Comparison of ENCODE assay signal across 11 cellular contexts in genomic region chr7:134996097-134996550, GRCh38. TPM values are rescaled to one million over a fixed set of nuclear protein-coding genes. Genes with fewer than 3 reads are reported as not detected.
DNase-seq lines count a peak whose midpoint lies in the region; ATAC-seq and TF ChIP-seq lines count a peak whose summit lies in the region.
"Had no signal": no experiment of that assay in that cellular context is flagged by ENCODE, and none has a peak within 500 bp of the region (broad histone marks: within the 10 kb centered on the region; RNA-seq: fewer than 3 reads in every experiment).

No MANE protein-coding gene starts in this region.

- TF ChIP-seq CTCF in BE2C (IDR thresholded peaks at IDR 0.05; ENCODE audit: low read depth, low read length) (no peak), colonic mucosa (IDR thresholded peaks at IDR 0.05) (no peak)

- no peak overlapping the region for H3K9ac ChIP-seq in colonic mucosa (ENCODE audit: low read depth in 2 of 2, low read length in 2 of 2)

- peak overlapping the region; percentile 43 for H3K27ac ChIP-seq in colonic mucosa
- H3K27ac ChIP-seq: left lung had no signal

- no peak overlapping the region for H3K4me3 ChIP-seq in BE2C (ENCODE audit: low read depth, low read length)
- H3K4me3 ChIP-seq in colonic mucosa, result no peak overlapping the region
- H3K4me3 ChIP-seq: left lung had no signal

- ATAC-seq in HG03064 (IDR thresholded peaks at IDR 0.05; ENCODE audit: low read depth, unreplicated experiment), result peak; percentile 38
- ATAC-seq: left lung had no signal

- H3K4me1 ChIP-seq in BE2C (peaks cover 14% of the 10 kb centered on the region), colonic mucosa (no peaks in the 10 kb centered on the region)

- intact Hi-C loops in colonic mucosa (cut with DNase I), result no loop called here
- intact Hi-C loops in posterior cingulate gyrus (cut with DNase I), result no loop called here

- in situ Hi-C loops in ACHN (cut with HindIII; ENCODE audit: low pct_ligation_motif_present, low pct_unique_long_range_greater_than_20kb, low sequenced_read_pairs), result loop anchor here (25.0 kb wide), 1 partner anchor 166 kb away; the partner anchor contains the start of gene CYREN

- DNase-seq in BE2C (peak; percentile 52), GM19238 (ENCODE audit: insufficient read length, low spot score) (peak; percentile 19), colonic mucosa (no peak), ACHN (no peak), NCI-H2227 (lab: John Stamatoyannopoulos, UW; ENCODE audit: unreplicated experiment) (no peak), NCI-H2227 treated with DMSO at 0.1 percent for 48 hours (lab: John Stamatoyannopoulos, UW) (no peak), posterior cingulate gyrus (no peak)
- DNase-seq: CD4-positive, CD25-positive, alpha-beta regulatory T cell; left lung; NCI-H2081 treated with DMSO at 0.1 percent for 48 hours had no signal

- H3K9me3 ChIP-seq in BE2C (no peaks in the 10 kb centered on the region), colonic mucosa (no peaks in the 10 kb centered on the region)
- H3K9me3 ChIP-seq: left lung had no signal

- H3K27me3 ChIP-seq in BE2C (no peaks in the 10 kb centered on the region), colonic mucosa (no peaks in the 10 kb centered on the region)
- H3K27me3 ChIP-seq: left lung had no signal

- H3K36me3 ChIP-seq in BE2C (peaks cover 6% of the 10 kb centered on the region; the same call in 1 of the 2 replicates), colonic mucosa (no peaks in the 10 kb centered on the region)

RNA-seq across cellular contexts. Expression of gene AGBL3, which starts 9.8 kb away (rescaled TPM):
- 1.9 TPM for polyA plus RNA-seq in BE2C (2012; ENCODE audit: insufficient read depth, insufficient read length, low read depth)
- total RNA-seq in colonic mucosa, result under 1 TPM; 0.47 to 0.98 TPM

Comparison
In these comparisons a context has a peak if more than half of its experiments do, and no peak if none do; other contexts are left out.
1. DNase-seq: peak in BE2C (single experiment) and GM19238 (single experiment); none in colonic mucosa (single experiment), ACHN (single experiment), NCI-H2227 (single experiment), NCI-H2227 treated with DMSO at 0.1 percent for 48 hours (single experiment) and posterior cingulate gyrus (0 of 10).